26 cellular contexts compared by ENCODE assay signal in genomic region chr4:87278335-87278794, GRCh38. TPM values are rescaled to one million over a fixed set of nuclear protein-coding genes. Genes with fewer than 3 reads are reported as not detected.
"Had no signal": no experiment of that assay in that cellular context is flagged by ENCODE, and none has a peak within 500 bp of the region (broad histone marks: within the 10 kb centered on the region; RNA-seq: fewer than 3 reads in every experiment).

No MANE protein-coding gene starts in this region.

- H3K27ac Mint-ChIP-seq: memory B cell; naive B cell; progenitor cell of endocrine pancreas; stimulated activated memory B cell treated with anti-CD40 and anti-IgM and Interleukin-4, amounts not matched to agents 10 μg/mL and 1 μg/mL and 100 μg/mL, for 72 hours; stimulated activated naive CD8-positive, alpha-beta T cell treated with anti-CD3 and anti-CD28 coated beads, Interleukin-15, amount 100 ng/mL, for 72 hours had no signal

- DNase-seq: cerebellar nuclear complex; dermis blood vessel endothelial cell; esophagus squamous epithelium; foreskin fibroblast; kidney; left lung; lower lobe of right lung; naive B cell; nucleus accumbens; ovary; spleen; stimulated activated CD4-positive, alpha-beta T cell treated with anti-CD3 and anti-CD28 coated beads, Interleukin-15, amount 100 ng/mL, for 24 hours; stimulated activated CD4-positive, alpha-beta T cell treated with anti-CD3 and anti-CD28 coated beads, Interleukin-1b, Interleukin-23, amount 100 ng/mL, for 48 hours; stimulated activated CD4-positive, alpha-beta T cell treated with anti-CD3 and anti-CD28 coated beads, Interleukin-4, amount 100 ng/mL, for 24 hours; stimulated activated naive CD8-positive, alpha-beta T cell treated with anti-CD3 and anti-CD28 coated beads, Interleukin-15, amount 100 ng/mL, for 72 hours; testis; upper lobe of right lung had no signal

- H3K27ac ChIP-seq: esophagus squamous epithelium, gastroesophageal sphincter, left lung, lower lobe of right lung, ovary, spleen, testis, tibial nerve, upper lobe of right lung, vagina had no signal

- H3K36me3 Mint-ChIP-seq: memory B cell; naive B cell; stimulated activated memory B cell treated with anti-CD40 and anti-IgM and Interleukin-4, amounts not matched to agents 10 μg/mL and 1 μg/mL and 100 μg/mL, for 72 hours had no signal

- H3K4me3 Mint-ChIP-seq: memory B cell; naive B cell; stimulated activated memory B cell treated with anti-CD40 and anti-IgM and Interleukin-4, amounts not matched to agents 10 μg/mL and 1 μg/mL and 100 μg/mL, for 72 hours; stimulated activated naive CD8-positive, alpha-beta T cell treated with anti-CD3 and anti-CD28 coated beads, Interleukin-15, amount 100 ng/mL, for 72 hours had no signal

- H3K4me1 Mint-ChIP-seq: stimulated activated memory B cell treated with anti-CD40 and anti-IgM and Interleukin-4, amounts not matched to agents 10 μg/mL and 1 μg/mL and 100 μg/mL, for 72 hours; stimulated activated naive CD8-positive, alpha-beta T cell treated with anti-CD3 and anti-CD28 coated beads, Interleukin-15, amount 100 ng/mL, for 72 hours had no signal

- ATAC-seq: gastroesophageal sphincter; left lung; lower lobe of right lung; sciatic nerve; stimulated activated memory B cell treated with anti-CD40 and anti-IgM and Interleukin-4, amounts not matched to agents 10 μg/mL and 1 μg/mL and 100 μg/mL, for 72 hours; stimulated activated naive CD8-positive, alpha-beta T cell treated with anti-CD3 and anti-CD28 coated beads, Interleukin-15, amount 100 ng/mL, for 72 hours; upper lobe of right lung had no signal

RNA-seq across cellular contexts. Expression of gene HSD17B13, which starts 44.3 kb away (rescaled TPM):
- total RNA-seq: dermis blood vessel endothelial cell, epithelial cell of proximal tubule, esophagus squamous epithelium, kidney, skeletal muscle tissue had no signal
